8 cellular contexts compared by ENCODE assay signal in the genomic region with DNA sequence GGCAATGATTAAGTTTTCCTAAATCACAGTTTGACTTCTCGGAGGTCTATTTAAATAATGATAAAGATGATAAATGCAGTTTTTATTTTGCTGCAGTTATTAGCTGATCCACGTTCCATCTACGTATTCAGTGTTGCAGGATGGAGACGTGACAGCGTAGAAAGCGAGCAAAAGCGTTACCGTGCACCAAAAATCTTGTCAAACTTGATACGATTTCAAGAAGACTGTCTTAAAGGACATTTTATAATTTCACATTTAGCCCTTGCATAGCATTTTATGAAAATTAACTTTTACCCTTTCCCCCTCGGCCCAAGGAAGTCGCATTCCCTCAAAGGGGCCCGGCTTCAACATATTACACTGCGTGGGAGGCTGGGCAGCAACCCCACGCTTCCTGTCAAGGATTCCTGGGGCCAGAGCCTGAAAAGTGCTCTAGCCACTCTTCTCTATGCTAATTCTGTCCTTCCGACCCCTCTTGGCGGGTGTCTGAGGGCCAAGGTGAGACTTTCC. TPM values are rescaled to one million over a fixed set of nuclear protein-coding genes. Genes with fewer than 3 reads are reported as not detected.
DNase-seq lines count a peak whose midpoint lies in the region; ATAC-seq, FAIRE-seq and TF ChIP-seq lines count a peak whose summit lies in the region.

No MANE protein-coding gene starts in this region.

- intact Hi-C loops in activated CD4-positive, alpha-beta T cell treated with anti-CD3 and anti-CD28 coated beads, Interleukin-2, amount 10 ng/mL, durations not matched to agents 24 days and 14 days (cut with micrococcal nuclease) = loop anchor here (1.0 to 5.0 kb wide), 2 partner anchors 68 to 295 kb away; a partner anchor contains a TSS
- intact Hi-C loops in GM12878 (cut with micrococcal nuclease; ENCODE audit: unreplicated experiment) = loop anchor here (5.0 kb wide), 1 partner anchor 65 kb away; a partner anchor contains a TSS
- intact Hi-C loops in HepG2 (cut with micrococcal nuclease; ENCODE audit: unreplicated experiment) = loop anchor here (5.0 kb wide), 1 partner anchor 35 kb away; no protein-coding TSS in a partner anchor
- intact Hi-C loops in tibial artery (cut with DNase I; ENCODE audit: low total_unique reads) = loop anchor here (10.0 kb wide), 1 partner anchor 48 kb away; no protein-coding TSS in a partner anchor

- no peak for DNase-seq in activated CD4-positive, alpha-beta T cell treated with anti-CD3 and anti-CD28 coated beads, Interleukin-2, amount 10 ng/mL, durations not matched to agents 24 days and 14 days
- no peak for DNase-seq in activated CD4-positive, alpha-beta T cell treated with anti-CD3 and anti-CD28 coated beads, Interleukin-2, amount 50 U/mL, for 4 hours
- DNase-seq in GM12878 (ENCODE audit: low read depth, low spot score) = no peak
- DNase-seq in HepG2 (ENCODE audit: low spot score) = no peak
- DNase-seq in tibial artery = no peak
- no peak for DNase-seq in HPDE6-E6E7 (ENCODE audit: extremely low spot score)
- no peak for DNase-seq in NK-92 (lab: John Stamatoyannopoulos, UW; ENCODE audit: unreplicated experiment)

- SMC1A ChIA-PET in GM12878 (lab: Charles Lee; ENCODE audit: uncharacterized antibody, unreplicated experiment) = interaction anchor here (0.9 to 3.4 kb wide), 7 partner anchors 9 to 37 kb away, joined by 3 to 31 read pairs (median 5); no protein-coding TSS in a partner anchor

- peak overlapping the region; percentile 86 for H3K4me3 ChIP-seq in GM12878
- H3K4me3 ChIP-seq in HepG2 (replicated peaks in 1 of 3; ENCODE audit: insufficient read depth in 1 of 3, low read depth in 2 of 3, low read length in 3 of 3) = peak overlapping the region; percentile 82 to 95 (median 93)
- peak overlapping the region; percentile 77 to 83 for H3K4me3 ChIP-seq in tibial artery

- TF ChIP-seq RAD21 in GM12878 (IDR thresholded peaks at IDR 0.05; ENCODE audit: insufficient read depth, low read depth, low read length) (no peak), HepG2 (CRISPR knock-in tag; IDR thresholded peaks at IDR 0.05) (no peak)

- peaks cover 59% of the 10 kb centered on the region for H3K27me3 Mint-ChIP-seq in activated CD4-positive, alpha-beta T cell treated with anti-CD3 and anti-CD28 coated beads, Interleukin-2, amount 10 ng/mL, durations not matched to agents 24 days and 14 days

- H3K27ac ChIP-seq in GM12878 (ENCODE audit: control insufficient read depth, insufficient read depth) = peak overlapping the region; percentile 67
- peak overlapping the region; percentile 82 for H3K27ac ChIP-seq in HepG2 (ENCODE audit: extremely low read length, insufficient read depth, low read length)
- H3K27ac ChIP-seq in tibial artery = peak overlapping the region; percentile 99

- ATAC-seq in GM12878 = no peak
- ATAC-seq in HepG2 = no peak
- ATAC-seq in GM18861 (IDR thresholded peaks at IDR 0.05; ENCODE audit: unreplicated experiment) = no peak

- RAD21 ChIA-PET in GM12878 (lab: Charles Lee; ENCODE audit: unreplicated experiment) = interaction anchor here (1.0 to 2.3 kb wide), 3 partner anchors 14 to 25 kb away, joined by 3 to 6 read pairs (median 4); no protein-coding TSS in a partner anchor

- TF ChIP-seq CTCF in GM12878 (IDR thresholded peaks at IDR 0.05 in 2 of 3, conservative IDR thresholded peaks at IDR 0.05 in 1 of 3; ENCODE audit: control insufficient read depth in 2 of 3, extremely low read depth in 1 of 3, insufficient read depth in 1 of 3, low read depth in 3 of 3, low read length in 3 of 3) = no peak
- no peak for TF ChIP-seq CTCF in HepG2 (CRISPR knock-in tag; IDR thresholded peaks at IDR 0.05)
- TF ChIP-seq CTCF in tibial artery (IDR thresholded peaks at IDR 0.05) = no peak

- in situ Hi-C loops in GM12878 (cut with MboI) (no loop called here), HepG2 (cut with HindIII; ENCODE audit: extremely low pct_ligation_motif_present, low pct_unique_long_range_greater_than_20kb) (no loop called here)

- H3K27ac Mint-ChIP-seq in activated CD4-positive, alpha-beta T cell treated with anti-CD3 and anti-CD28 coated beads, Interleukin-2, amount 10 ng/mL, durations not matched to agents 24 days and 14 days = peak overlapping the region; percentile 96

- no peaks in the 10 kb centered on the region for H3K27me3 ChIP-seq in GM12878 (replicated peaks in 1 of 2; ENCODE audit: control insufficient read depth in 2 of 2, insufficient read depth in 2 of 2, low read length in 1 of 2)
- H3K27me3 ChIP-seq in HepG2 (ENCODE audit: control insufficient read depth in 1 of 2, insufficient read depth in 2 of 2, low read length in 2 of 2) = no peaks in the 10 kb centered on the region; a peak in 1 of 5 replicates
- H3K27me3 ChIP-seq in tibial artery = no peaks in the 10 kb centered on the region

- peaks cover 5% of the 10 kb centered on the region for H3K36me3 Mint-ChIP-seq in activated CD4-positive, alpha-beta T cell treated with anti-CD3 and anti-CD28 coated beads, Interleukin-2, amount 10 ng/mL, durations not matched to agents 24 days and 14 days (ENCODE audit: low read depth)

- H3K36me3 ChIP-seq in GM12878 (ENCODE audit: control insufficient read depth in 2 of 2, insufficient read depth in 2 of 2, low read length in 1 of 2) (no peaks in the 10 kb centered on the region), HepG2 (replicated peaks in 1 of 2; ENCODE audit: control insufficient read depth in 1 of 2, insufficient read depth in 2 of 2, low read length in 2 of 2) (no peaks in the 10 kb centered on the region), tibial artery (no peaks in the 10 kb centered on the region)

- BruUV-seq in GM12878 (replicated peaks; lab: Mats Ljungman, UMichigan) (no TSS peak), HepG2 (replicated peaks; lab: Mats Ljungman, UMichigan) (no TSS peak)

- 56% methylated on average over 16 of the region's 16 CpGs for WGBS in GM12878 (ENCODE audit: insufficient coverage, insufficient replicate concordance, low lambda C conversion rate, missing lambda C conversion rate)
- 42% methylated on average over 16 of the region's 16 CpGs for WGBS in HepG2 (ENCODE audit: low lambda C conversion rate)

- peak overlapping the region; percentile 99 for H3K4me2 ChIP-seq in GM12878 (ENCODE audit: control insufficient read depth, insufficient read depth)
- peak overlapping the region; percentile 90 for H3K4me2 ChIP-seq in HepG2 (ENCODE audit: low read depth, low read length)

- FAIRE-seq in GM12878 (lab: Jason Lieb, UNC) (peak; percentile 64), HepG2 (lab: Jason Lieb, UNC) (no peak)

- TF ChIP-seq POLR2A in GM12878 (IDR thresholded peaks at IDR 0.05; ENCODE audit: low read depth, low read length) (no peak), HepG2 (IDR thresholded peaks at IDR 0.05; ENCODE audit: insufficient read depth in 1 of 2, low read depth in 2 of 2, low read length in 2 of 2) (no peak)

- peak overlapping the region; percentile 98 for H3K4me3 Mint-ChIP-seq in activated CD4-positive, alpha-beta T cell treated with anti-CD3 and anti-CD28 coated beads, Interleukin-2, amount 10 ng/mL, durations not matched to agents 24 days and 14 days

- H3K4me1 ChIP-seq in GM12878 (ENCODE audit: control insufficient read depth, insufficient read depth, low read length) (peaks cover 14% of the 10 kb centered on the region), HepG2 (ENCODE audit: insufficient read depth, low read length) (peaks cover 38% of the 10 kb centered on the region), tibial artery (peaks cover 0 to 29% (median 19%) of the 10 kb centered on the region in 4 donors)

- TF ChIP-seq EP300 in GM12878 (IDR thresholded peaks at IDR 0.05; ENCODE audit: borderline replicate concordance in 1 of 2, control insufficient read depth in 1 of 2, low read depth in 2 of 2, low read length in 2 of 2) (no peak), HepG2 (IDR thresholded peaks at IDR 0.05; ENCODE audit: low read depth in 2 of 2, low read length in 2 of 2) (no peak), HepG2 (CRISPR knock-in tag; IDR thresholded peaks at IDR 0.05; ENCODE audit: borderline replicate concordance) (no peak)

- H2AFZ ChIP-seq in GM12878 (ENCODE audit: control insufficient read depth, low read depth, low read length) = peak overlapping the region; percentile 91
- H2AFZ ChIP-seq in HepG2 (ENCODE audit: low read length) = no peak overlapping the region

- H3K9ac ChIP-seq in GM12878 (ENCODE audit: control insufficient read depth, insufficient read depth, low read length) = peak overlapping the region; percentile 73
- peak overlapping the region; percentile 77 for H3K9ac ChIP-seq in HepG2 (ENCODE audit: insufficient read depth, low read depth, low read length)

- H3K9me3 ChIP-seq in GM12878 (replicated peaks; ENCODE audit: control insufficient read depth, insufficient read depth, low read length) = no peaks in the 10 kb centered on the region
- H3K9me3 ChIP-seq in HepG2 (ENCODE audit: low read length) = no peaks in the 10 kb centered on the region
- no peaks in the 10 kb centered on the region for H3K9me3 ChIP-seq in tibial artery

- no peaks in the 10 kb centered on the region for H4K20me1 ChIP-seq in GM12878 (ENCODE audit: control insufficient read depth, insufficient read depth)
- no peaks in the 10 kb centered on the region; the same call in 1 of the 2 replicates for H4K20me1 ChIP-seq in HepG2 (ENCODE audit: insufficient read depth, low read length)

- CTCF ChIA-PET in GM12878 (lab: Yijun Ruan, JAX) = interaction anchor here (0.7 to 3.5 kb wide), 13 partner anchors 8 to 1485 kb away, joined by 3 to 21 read pairs (median 7); no protein-coding TSS in a partner anchor
- CTCF ChIA-PET in HepG2 (lab: Yijun Ruan, JAX; ENCODE audit: low intra/inter-chr PET ratio, low total read pairs) = no interaction called here

- H3K9me3 Mint-ChIP-seq in activated CD4-positive, alpha-beta T cell treated with anti-CD3 and anti-CD28 coated beads, Interleukin-2, amount 10 ng/mL, durations not matched to agents 24 days and 14 days = no peaks in the 10 kb centered on the region

- POLR2A ChIA-PET in GM12878 (lab: Charles Lee) (interaction anchor here (0.6 to 1.4 kb wide), 4 partner anchors 9 to 764 kb away, joined by 3 read pairs; no protein-coding TSS in a partner anchor), HepG2 (lab: Yijun Ruan, JAX) (interaction anchor here (0.6 to 2.1 kb wide), 11 partner anchors 7 to 240 kb away, joined by 3 to 8 read pairs (median 4); a partner anchor contains a TSS)

- H3K79me2 ChIP-seq in GM12878 (ENCODE audit: control insufficient read depth, insufficient read depth, low read length) (peaks cover 20% of the 10 kb centered on the region), HepG2 (ENCODE audit: insufficient read depth, low read length) (peaks cover 34% of the 10 kb centered on the region)

- H3K4me1 Mint-ChIP-seq in activated CD4-positive, alpha-beta T cell treated with anti-CD3 and anti-CD28 coated beads, Interleukin-2, amount 10 ng/mL, durations not matched to agents 24 days and 14 days = peaks cover 27% of the 10 kb centered on the region

RNA-seq across cellular contexts. Expression of a gene that starts 7.1 kb away (rescaled TPM):
- 11.1 and 12.0 TPM in 2 replicates for total RNA-seq in activated CD4-positive, alpha-beta T cell treated with anti-CD3 and anti-CD28 coated beads, Interleukin-2, amount 10 ng/mL, durations not matched to agents 24 days and 14 days
- total RNA-seq in GM12878 (2013; cell fraction: nucleolus; rRNA removed) = 17.7 and 18.3 TPM in 2 replicates
- total RNA-seq in GM12878 (2014; rRNA removed) (11.7 and 11.9 TPM in 2 replicates), GM12878 (2014; rRNA removed; fragmentation: Illumina TruSeq; extraction: Trizol) (6.3 and 6.9 TPM in 2 replicates), GM12878 (2021) (11.8 TPM in 2 replicates), HepG2 (2016; rRNA removed; fragmentation: Illumina TruSeq; extraction: Trizol) (5.0 and 6.8 TPM in 2 replicates)
- polyA plus RNA-seq in GM12878 (2011; ENCODE audit: low read depth) = 0.76 TPM
- polyA plus RNA-seq in GM12878 (2011; rRNA removed) (4.9 and 6.8 TPM in 2 replicates), GM12878 (2014; fragmentation: Illumina TruSeq; extraction: Trizol) (6.7 and 7.8 TPM in 2 replicates), GM12878 (2014; fragmentation: Nextera tagmentation; extraction: Ambion mirVana) (1 to 10 TPM; 3.7 to 4.1 TPM), GM12878 (2014; rRNA removed) (5.9 and 7.5 TPM in 2 replicates), GM12878 (2016; fragmentation: Nextera tagmentation; extraction: Ambion mirVana) (1 to 10 TPM; 3.3 to 5.6 TPM), HepG2 (2011; rRNA removed) (1.9 and 2.0 TPM in 2 replicates)
- 2.0 and 2.1 TPM in 2 replicates for polyA plus RNA-seq in GM12878 (2011; cell fraction: cytosol; rRNA removed)
- polyA plus RNA-seq in GM12878 (2011; cell fraction: nucleus; rRNA removed) = 4.1 and 5.4 TPM in 2 replicates
- 2.4 and 4.8 TPM in 2 replicates for polyA plus RNA-seq in GM12878 (2012)
- 4.6 and 4.9 TPM in 2 replicates for polyA minus RNA-seq in GM12878 (2011; rRNA and poly(A)+ RNA removed)
- 3.6 and 4.1 TPM in 2 replicates for polyA minus RNA-seq in GM12878 (2011; cell fraction: cytosol; rRNA and poly(A)+ RNA removed)
- 7.7 and 13.3 TPM in 2 replicates for polyA minus RNA-seq in GM12878 (2011; cell fraction: nucleus; rRNA and poly(A)+ RNA removed)
- total RNA-seq in HepG2 (2016; cell fraction: cytosol; rRNA removed; fragmentation: Illumina TruSeq; extraction: Trizol; ENCODE audit: low read depth) = 0.30 and 0.97 TPM in 2 replicates
- 4.7 and 5.6 TPM in 2 replicates for total RNA-seq in HepG2 (2016; cell fraction: insoluble cytoplasmic fraction; rRNA removed; fragmentation: Illumina TruSeq; extraction: Trizol)
- 2.4 and 2.5 TPM in 2 replicates for total RNA-seq in HepG2 (2016; cell fraction: membrane; rRNA removed; fragmentation: Illumina TruSeq; extraction: Trizol)
- 12.4 and 12.9 TPM in 2 replicates for total RNA-seq in HepG2 (2016; cell fraction: nucleus; rRNA removed; fragmentation: Illumina TruSeq; extraction: Trizol)
- polyA plus RNA-seq in HepG2 (2011; cell fraction: cytosol; rRNA removed) = 1.0 and 1.4 TPM in 2 replicates
- 2.3 and 2.9 TPM in 2 replicates for polyA plus RNA-seq in HepG2 (2011; cell fraction: nucleus; rRNA removed)
- polyA plus RNA-seq in HepG2 (2012) = 4.9 and 5.4 TPM in 2 replicates
- 0.85 and 1.1 TPM in 2 replicates for polyA plus RNA-seq in HepG2 (2016; cell fraction: cytosol; fragmentation: Illumina TruSeq; extraction: Trizol; ENCODE audit: low read depth)
- polyA plus RNA-seq in HepG2 (2016; cell fraction: insoluble cytoplasmic fraction; fragmentation: Illumina TruSeq; extraction: Trizol; ENCODE audit: low read depth) = 5.5 and 6.1 TPM in 2 replicates
- polyA plus RNA-seq in HepG2 (2016; cell fraction: membrane; fragmentation: Illumina TruSeq; extraction: Trizol; ENCODE audit: low read depth) = 1.4 and 1.9 TPM in 2 replicates
- 6.2 and 7.4 TPM in 2 replicates for polyA plus RNA-seq in HepG2 (2016; cell fraction: nucleus; fragmentation: Illumina TruSeq; extraction: Trizol; ENCODE audit: insufficient read depth, low read depth)
- polyA minus RNA-seq in HepG2 (2011; rRNA and poly(A)+ RNA removed; ENCODE audit: low replicate concordance) = 2.9 and 3.8 TPM in 2 replicates
- 5.7 and 6.0 TPM in 2 replicates for polyA minus RNA-seq in HepG2 (2011; cell fraction: cytosol; rRNA and poly(A)+ RNA removed)
- 26.4 and 31.0 TPM in 2 replicates for polyA minus RNA-seq in HepG2 (2011; cell fraction: nucleus; rRNA and poly(A)+ RNA removed)

RNA-seq across cellular contexts. Expression of a gene that starts 18.9 kb away (rescaled TPM):
- 2.8 TPM in 2 replicates for total RNA-seq in activated CD4-positive, alpha-beta T cell treated with anti-CD3 and anti-CD28 coated beads, Interleukin-2, amount 10 ng/mL, durations not matched to agents 24 days and 14 days
- 5.8 and 6.6 TPM in 2 replicates for total RNA-seq in GM12878 (2013; cell fraction: nucleolus; rRNA removed)
- 2.4 and 2.7 TPM in 2 replicates for total RNA-seq in GM12878 (2014; rRNA removed)
- total RNA-seq in GM12878 (2014; rRNA removed; fragmentation: Illumina TruSeq; extraction: Trizol) = 2.5 and 3.4 TPM in 2 replicates
- 2.7 and 3.1 TPM in 2 replicates for total RNA-seq in GM12878 (2021)
- polyA plus RNA-seq in GM12878 (2011; ENCODE audit: low read depth) = 1.1 TPM
- 2.7 and 3.7 TPM in 2 replicates for polyA plus RNA-seq in GM12878 (2011; rRNA removed)
- 0.84 and 0.94 TPM in 2 replicates for polyA plus RNA-seq in GM12878 (2011; cell fraction: cytosol; rRNA removed)
- polyA plus RNA-seq in GM12878 (2011; cell fraction: nucleus; rRNA removed) = 3.7 and 4.6 TPM in 2 replicates
- 1.1 and 2.9 TPM in 2 replicates for polyA plus RNA-seq in GM12878 (2012)
- polyA plus RNA-seq in GM12878 (2014; fragmentation: Illumina TruSeq; extraction: Trizol) = 3.3 and 3.6 TPM in 2 replicates
- 1 to 10 TPM in 1 of 2 experiments, under 1 TPM in 1; 0.58 to 1.2 TPM for polyA plus RNA-seq in GM12878 (2014; fragmentation: Nextera tagmentation; extraction: Ambion mirVana)
- polyA plus RNA-seq in GM12878 (2014; rRNA removed) = 1.4 TPM in 2 replicates
- polyA plus RNA-seq in GM12878 (2016; fragmentation: Nextera tagmentation; extraction: Ambion mirVana) = under 1 TPM; 0.64 to 0.72 TPM
- polyA minus RNA-seq in GM12878 (2011; rRNA and poly(A)+ RNA removed) = 1.8 and 2.5 TPM in 2 replicates
- 0.53 and 0.73 TPM in 2 replicates for polyA minus RNA-seq in GM12878 (2011; cell fraction: cytosol; rRNA and poly(A)+ RNA removed)
- polyA minus RNA-seq in GM12878 (2011; cell fraction: nucleus; rRNA and poly(A)+ RNA removed) = 2.5 and 4.2 TPM in 2 replicates
- 2.1 and 2.4 TPM in 2 replicates for total RNA-seq in HepG2 (2016; rRNA removed; fragmentation: Illumina TruSeq; extraction: Trizol)
- total RNA-seq in HepG2 (2016; cell fraction: cytosol; rRNA removed; fragmentation: Illumina TruSeq; extraction: Trizol; ENCODE audit: low read depth) = 0.09 and 0.10 TPM in 2 replicates
- 1.8 and 2.2 TPM in 2 replicates for total RNA-seq in HepG2 (2016; cell fraction: insoluble cytoplasmic fraction; rRNA removed; fragmentation: Illumina TruSeq; extraction: Trizol)
- total RNA-seq in HepG2 (2016; cell fraction: membrane; rRNA removed; fragmentation: Illumina TruSeq; extraction: Trizol) = 0.34 and 0.59 TPM in 2 replicates
- 8.3 and 8.9 TPM in 2 replicates for total RNA-seq in HepG2 (2016; cell fraction: nucleus; rRNA removed; fragmentation: Illumina TruSeq; extraction: Trizol)
- 1.4 and 1.7 TPM in 2 replicates for polyA plus RNA-seq in HepG2 (2011; rRNA removed)
- 0.51 and 0.97 TPM in 2 replicates for polyA plus RNA-seq in HepG2 (2011; cell fraction: cytosol; rRNA removed)
- 3.2 and 4.1 TPM in 2 replicates for polyA plus RNA-seq in HepG2 (2011; cell fraction: nucleus; rRNA removed)
- 3.6 TPM in 2 replicates for polyA plus RNA-seq in HepG2 (2012)
- 0.14 TPM in 1 of 2 replicates, not detected in the other for polyA plus RNA-seq in HepG2 (2016; cell fraction: cytosol; fragmentation: Illumina TruSeq; extraction: Trizol; ENCODE audit: low read depth)
- polyA plus RNA-seq in HepG2 (2016; cell fraction: insoluble cytoplasmic fraction; fragmentation: Illumina TruSeq; extraction: Trizol; ENCODE audit: low read depth) = 1.4 and 1.5 TPM in 2 replicates
- polyA plus RNA-seq in HepG2 (2016; cell fraction: membrane; fragmentation: Illumina TruSeq; extraction: Trizol; ENCODE audit: low read depth) = 0.10 and 0.17 TPM in 2 replicates
- 4.7 and 5.2 TPM in 2 replicates for polyA plus RNA-seq in HepG2 (2016; cell fraction: nucleus; fragmentation: Illumina TruSeq; extraction: Trizol; ENCODE audit: insufficient read depth, low read depth)
- polyA minus RNA-seq in HepG2 (2011; rRNA and poly(A)+ RNA removed; ENCODE audit: low replicate concordance) = 1.4 and 1.8 TPM in 2 replicates
- polyA minus RNA-seq in HepG2 (2011; cell fraction: cytosol; rRNA and poly(A)+ RNA removed) = 1.4 and 1.7 TPM in 2 replicates
- 11.8 and 12.3 TPM in 2 replicates for polyA minus RNA-seq in HepG2 (2011; cell fraction: nucleus; rRNA and poly(A)+ RNA removed)
